ENCODE assay signal across 9 cellular contexts in the genomic region with DNA sequence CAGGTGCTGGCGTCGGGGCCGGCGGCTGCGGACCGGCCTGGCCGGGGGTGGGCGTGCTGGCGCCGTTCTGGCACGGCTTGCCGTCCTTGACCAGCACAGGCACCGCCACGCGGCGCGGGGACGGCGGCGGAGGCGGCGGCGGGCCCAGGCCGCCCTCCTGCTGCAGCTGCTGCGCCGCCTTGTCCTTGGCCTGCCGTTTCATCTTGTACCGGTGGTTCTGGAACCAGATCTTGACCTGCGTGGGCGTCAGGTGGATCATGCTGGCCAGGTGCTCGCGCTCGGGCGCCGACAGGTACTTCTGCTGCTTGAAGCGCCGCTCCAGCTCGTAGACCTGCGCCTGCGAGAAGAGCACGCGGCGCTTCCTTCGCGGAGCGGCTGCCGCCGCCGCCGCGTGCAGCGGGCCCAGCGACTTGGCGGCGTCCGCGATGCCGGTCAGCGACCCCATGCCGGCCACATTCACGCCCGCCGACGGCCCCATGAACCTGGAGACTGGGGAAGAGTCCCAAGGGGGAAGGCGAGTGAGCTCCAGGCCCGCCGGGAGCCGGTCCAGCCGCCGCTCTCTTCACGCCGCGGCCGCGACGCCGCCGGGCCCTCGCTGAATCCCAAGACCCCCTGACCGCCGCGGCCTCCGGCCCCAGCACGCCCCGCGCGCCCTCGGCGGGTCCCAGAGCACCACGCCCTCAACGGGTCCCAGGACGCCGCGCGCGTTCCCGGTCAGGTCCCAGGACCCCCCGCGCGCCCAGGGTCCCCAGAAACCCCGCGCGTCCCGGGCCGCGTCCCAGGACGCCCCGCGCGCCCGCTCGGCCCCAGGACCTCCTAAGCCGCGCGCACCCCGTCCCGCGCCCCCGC. TPM values are rescaled to one million over a fixed set of nuclear protein-coding genes. Genes with fewer than 3 reads are reported as not detected.
DNase-seq lines count a peak whose midpoint lies in the region; ATAC-seq and TF ChIP-seq lines count a peak whose summit lies in the region.
"Had no signal": no experiment of that assay in that cellular context is flagged by ENCODE, and none has a peak within 500 bp of the region (broad histone marks: within the 10 kb centered on the region; RNA-seq: fewer than 3 reads in every experiment).

No MANE protein-coding gene starts in this region.

- H3K9me3 ChIP-seq in A673 (ENCODE audit: low read depth, low read length, poor library complexity, severe bottlenecking) (no peaks in the 10 kb centered on the region), H9 (ENCODE audit: control insufficient read depth, low read depth, low read length) (no peaks in the 10 kb centered on the region), lung (ENCODE audit: control insufficient read depth in 2 of 2, insufficient read depth in 1 of 2, low read length in 1 of 2) (peaks cover 0 to 7% of the 10 kb centered on the region in 2 donors), PC-3 (ENCODE audit: low read length) (no peaks in the 10 kb centered on the region)

- no peaks in the 10 kb centered on the region for H3K79me1 ChIP-seq in H9 (ENCODE audit: insufficient read depth, low read depth, low read length, poor library complexity, severe bottlenecking)

- ATAC-seq in lung (ENCODE audit: insufficient read depth, low FRiP score): no peak
- ATAC-seq in PC-3: no peak

- H3K4me2 ChIP-seq in H9 (ENCODE audit: insufficient read depth, insufficient read length, low read length) (peak overlapping the region; percentile 56), PC-3 (ENCODE audit: low read length) (no peak overlapping the region)

- no peak overlapping the region for H2BK12ac ChIP-seq in H9 (ENCODE audit: insufficient read length, low read depth, low read length)

- no peak overlapping the region for H3K27ac ChIP-seq in A673 (ENCODE audit: low read depth, low read length, poor library complexity, severe bottlenecking)
- H3K27ac ChIP-seq in H9 (ENCODE audit: insufficient read length, low read depth, low read length): no peak overlapping the region
- H3K27ac ChIP-seq in lung (ENCODE audit: low read depth in 1 of 2, low read length in 1 of 2): no peak overlapping the region
- H3K27ac ChIP-seq in PC-3 (ENCODE audit: low read length): no peak overlapping the region

- H3K4me1 Mint-ChIP-seq in H9: peaks cover 9 to 17% of the 10 kb centered on the region in 2 experiments

- no peaks in the 10 kb centered on the region for H3K4me1 ChIP-seq in A673 (ENCODE audit: insufficient read depth, low read length, poor library complexity, severe bottlenecking)
- H3K4me1 ChIP-seq in H9 (ENCODE audit: insufficient read depth, low read length): peaks cover 2% of the 10 kb centered on the region; the same call in 1 of the 2 replicates
- H3K4me1 ChIP-seq in lung (ENCODE audit: control insufficient read depth in 2 of 2, insufficient read depth in 2 of 2, low read length in 2 of 2): peaks cover 0 to 19% of the 10 kb centered on the region in 2 donors
- H3K4me1 ChIP-seq in PC-3 (ENCODE audit: insufficient read depth, low read length): no peaks in the 10 kb centered on the region

- no peaks in the 10 kb centered on the region for H3F3A ChIP-seq in PC-3 (ENCODE audit: low read length, unreplicated experiment)

- H4K20me1 ChIP-seq in H9 (ENCODE audit: control insufficient read depth, insufficient read depth, insufficient read length) (no peaks in the 10 kb centered on the region), PC-3 (ENCODE audit: low read length) (no peaks in the 10 kb centered on the region)

- intact Hi-C loops in A673 (cut with micrococcal nuclease; ENCODE audit: unreplicated experiment): loop anchor here (10.0 kb wide), 1 partner anchor 531 kb away; no protein-coding TSS in a partner anchor
- intact Hi-C loops in PC-3 (cut with micrococcal nuclease): no loop called here

- DNase-seq in A673 (ENCODE audit: low spot score) (no peak), H9 (no peak), lung (ENCODE audit: low spot score) (no peak), NCI-H1436 (lab: John Stamatoyannopoulos, UW) (no peak), PC-3 (no peak), NCI-H146 (lab: John Stamatoyannopoulos, UW) (no peak), NCI-H748 (lab: John Stamatoyannopoulos, UW; ENCODE audit: unreplicated experiment) (no peak)
- DNase-seq in activated naive CD4-positive, alpha-beta T cell treated with Interleukin-2 at 50 U/mL for 16 hours: peak; percentile 12

- no peak overlapping the region for H3K18ac ChIP-seq in H9 (ENCODE audit: insufficient read length, low read depth, low read length)

- peak overlapping the region; percentile 37 for H3K4me3 ChIP-seq in A673 (ENCODE audit: low read depth, low read length, poor library complexity, severe bottlenecking)
- peak overlapping the region; percentile 16 for H3K4me3 ChIP-seq in lung
- no peak overlapping the region for H3K4me3 ChIP-seq in PC-3 (ENCODE audit: low read length)

- BruUV-seq in A673 (replicated peaks; lab: Mats Ljungman, UMichigan) (no TSS peak), PC-3 (replicated peaks; lab: Mats Ljungman, UMichigan) (no TSS peak)

- H3K36me3 ChIP-seq in A673 (ENCODE audit: insufficient read depth, low read length, poor library complexity, severe bottlenecking) (no peaks in the 10 kb centered on the region), lung (ENCODE audit: control insufficient read depth in 2 of 2, insufficient read depth in 2 of 2, low read length in 2 of 2) (no peaks in the 10 kb centered on the region), PC-3 (ENCODE audit: low read depth, low read length) (no peaks in the 10 kb centered on the region)

- CTCF ChIA-PET in A673 (lab: Charles Lee): no interaction called here
- CTCF ChIA-PET in PC-3 (lab: Charles Lee): no interaction called here

- H3K27me3 Mint-ChIP-seq in H9 (ENCODE audit: low read depth): peaks cover 91% of the 10 kb centered on the region

- no peak overlapping the region for H2AK5ac ChIP-seq in H9 (ENCODE audit: insufficient read length, low read length)

- no peak overlapping the region for H3K23ac ChIP-seq in H9 (ENCODE audit: insufficient read length, low read depth, low read length)

- no peak overlapping the region for H3K4ac ChIP-seq in H9 (ENCODE audit: low read depth, low read length)

- no peak overlapping the region for H2BK5ac ChIP-seq in H9 (ENCODE audit: insufficient read length, low read length)

- H2BK120ac ChIP-seq in H9 (ENCODE audit: low read depth, low read length, poor library complexity, severe bottlenecking): no peak overlapping the region

- H4K5ac ChIP-seq in H9 (ENCODE audit: insufficient read length, low read depth, low read length): no peak overlapping the region

- H3K27me3 ChIP-seq in A673 (replicated peaks; ENCODE audit: insufficient read depth, low read depth, low read length, poor library complexity): peaks cover 76% of the 10 kb centered on the region
- peaks cover 53% of the 10 kb centered on the region for H3K27me3 ChIP-seq in H9 (ENCODE audit: insufficient read depth, low read length)
- peaks cover 13% of the 10 kb centered on the region for H3K27me3 ChIP-seq in lung (ENCODE audit: control insufficient read depth, insufficient read depth)
- H3K27me3 ChIP-seq in PC-3 (ENCODE audit: low read length): peaks cover 37% of the 10 kb centered on the region

- peaks cover 0 to 4% of the 10 kb centered on the region in 2 experiments; a peak in 2 of 5 replicates for H3K9me3 Mint-ChIP-seq in H9

- peak overlapping the region in 1 of 2 experiments; percentile 71; a peak in 1 of 5 replicates for H3K4me3 Mint-ChIP-seq in H9

- H2AFZ ChIP-seq in H9 (ENCODE audit: low read length) (no peak overlapping the region), PC-3 (ENCODE audit: low read length) (no peak overlapping the region)

- no peak overlapping the region; the same call in 1 of the 2 replicates for H3K14ac ChIP-seq in H9 (ENCODE audit: insufficient read depth, low read length)

- no peak overlapping the region for H3K56ac ChIP-seq in H9 (ENCODE audit: insufficient read length, low read depth, low read length)

- POLR2A ChIA-PET in A673 (lab: Charles Lee; ENCODE audit: low non-redundant PET): no interaction called here
- POLR2A ChIA-PET in PC-3 (lab: Charles Lee; ENCODE audit: unreplicated experiment): no interaction called here

- no CpG with 5 or more reads among the region's 119 CpGs for WGBS in H9 (ENCODE audit: extremely low coverage, insufficient read length, low lambda C conversion rate)
- 4 to 6% methylated on average over 74 to 119 of the region's 119 CpGs for WGBS in lung, 2 donors

- no peak overlapping the region for H3T11ph ChIP-seq in H9 (ENCODE audit: low read length)

- H3K9ac ChIP-seq in H9 (ENCODE audit: extremely low read depth, insufficient read length, low read length) (no peak overlapping the region), PC-3 (ENCODE audit: low read length) (no peak overlapping the region)

- no peak overlapping the region; the same call in 1 of the 2 replicates for H2BK15ac ChIP-seq in H9 (ENCODE audit: low read depth, low read length)

- no peaks in the 10 kb centered on the region for H3K23me2 ChIP-seq in H9 (ENCODE audit: insufficient read length, low read depth, low read length, poor library complexity, severe bottlenecking)

- no peak overlapping the region for H4K8ac ChIP-seq in H9 (replicated peaks; ENCODE audit: insufficient read length, low read depth, low read length)

- H3K9me2 ChIP-seq in PC-3 (replicated peaks; ENCODE audit: low read length): no peaks in the 10 kb centered on the region

- no peak overlapping the region for H4K91ac ChIP-seq in H9 (ENCODE audit: insufficient read length, low read depth, low read length)

- TF ChIP-seq CTCF in A673 (conservative IDR thresholded peaks at IDR 0.05; ENCODE audit: low read depth, low read length) (no peak), H9 (conservative IDR thresholded peaks at IDR 0.05) (no peak), lung (IDR thresholded peaks at IDR 0.05; ENCODE audit: control extremely low read depth, extremely low read depth) (no peak), PC-3 (conservative IDR thresholded peaks at IDR 0.05; ENCODE audit: low read depth, low read length) (no peak)

- no peak overlapping the region for H3K27ac Mint-ChIP-seq in H9

- H2BK20ac ChIP-seq in H9 (ENCODE audit: low read depth, low read length, poor library complexity, severe bottlenecking): no peak overlapping the region

- no peaks in the 10 kb centered on the region; a peak in 2 of 7 replicates for H3K36me3 Mint-ChIP-seq in H9 (ENCODE audit: insufficient read depth in 1 of 3, low read depth in 3 of 3)

- H3K79me2 ChIP-seq in H9 (ENCODE audit: insufficient read depth, low read length) (no peaks in the 10 kb centered on the region), PC-3 (ENCODE audit: low read length) (no peaks in the 10 kb centered on the region)

RNA-seq across cellular contexts. Expression of a gene that starts 1.1 kb away (rescaled TPM):
- total RNA-seq in A673 (2021): 0.13 TPM in 2 replicates
- total RNA-seq in H9 (2021): 0.13 and 0.15 TPM in 2 replicates
- not detected for total RNA-seq in lung
- polyA plus RNA-seq in lung: not detected
- total RNA-seq in PC-3 (2014; rRNA removed): not detected in 2 replicates
- total RNA-seq: epithelial cell of proximal tubule had no signal
